Comparison of ENCODE assay signal across 8 cellular contexts in genomic region chr5:80255425-80255751, GRCh38. TPM values are rescaled to one million over a fixed set of nuclear protein-coding genes. Genes with fewer than 3 reads are reported as not detected.
DNase-seq lines count a peak whose midpoint lies in the region; ATAC-seq and TF ChIP-seq lines count a peak whose summit lies in the region.

No MANE protein-coding gene starts in this region.

- peak overlapping the region; percentile 53 for H3K9ac ChIP-seq in iPS-18a (ENCODE audit: low read length)

- H3K4me1 ChIP-seq in body of pancreas (peaks cover 35% of the 10 kb centered on the region), iPS-18a (ENCODE audit: control insufficient read depth, low read depth, low read length) (peaks cover 41% of the 10 kb centered on the region), gastrocnemius medialis (peaks cover 9 to 15% of the 10 kb centered on the region in 2 donors)

- no peaks in the 10 kb centered on the region for H3K36me3 ChIP-seq in body of pancreas (replicated peaks in 1 of 2; ENCODE audit: insufficient read depth in 1 of 2, low read depth in 2 of 2)
- H3K36me3 ChIP-seq in iPS-18a (ENCODE audit: control insufficient read depth, low read depth, low read length), result no peaks in the 10 kb centered on the region
- no peaks in the 10 kb centered on the region for H3K36me3 ChIP-seq in gastrocnemius medialis

- TF ChIP-seq POLR2A in body of pancreas (IDR thresholded peaks at IDR 0.05), result no peak
- no peak for TF ChIP-seq POLR2A in gastrocnemius medialis (IDR thresholded peaks at IDR 0.05)

- intact Hi-C loops in body of pancreas (cut with DNase I), result no loop called here
- intact Hi-C loops in gastrocnemius medialis (cut with DNase I; ENCODE audit: low total_unique reads), result loop anchor here (2.0 to 10.0 kb wide), 5 partner anchors 39 to 1018 kb away; partner anchors contain the start of genes JMY and ZFYVE16

- DNase-seq in AML-193 (lab: John Stamatoyannopoulos, UW), result peak; percentile 18 to 39
- DNase-seq in RPMI8226, result peak; percentile 61
- DNase-seq in body of pancreas, result peak; percentile 60 to 73 (median 66)
- DNase-seq in gastrocnemius medialis, result peak; percentile 16 to 41
- no peak for DNase-seq in NCI-H524 treated with DMSO at 0.1 percent for 48 hours (lab: John Stamatoyannopoulos, UW)

- TF ChIP-seq CTCF in body of pancreas (IDR thresholded peaks at IDR 0.05) (no peak), gastrocnemius medialis (IDR thresholded peaks at IDR 0.05 in 4 of 5, conservative IDR thresholded peaks at IDR 0.05 in 1 of 5) (no peak)

- WGBS in body of pancreas, 2 donors, result 0% methylated on average over 1 to 28 of the region's 28 CpGs

- H3K4me3 ChIP-seq in body of pancreas (peak overlapping the region; percentile 60 to 78), iPS-18a (ENCODE audit: low read length) (peak overlapping the region; percentile 92), gastrocnemius medialis (peak overlapping the region; percentile 76 to 95 (median 82))

- no peaks in the 10 kb centered on the region for H3K27me3 ChIP-seq in body of pancreas
- peaks cover 10% of the 10 kb centered on the region for H3K27me3 ChIP-seq in iPS-18a (ENCODE audit: control insufficient read depth, insufficient read depth, low read length)
- H3K27me3 ChIP-seq in gastrocnemius medialis, result no peaks in the 10 kb centered on the region

- H3K27ac ChIP-seq in body of pancreas (peak overlapping the region; percentile 77 to 98 (median 92)), iPS-18a (ENCODE audit: low read length) (no peak overlapping the region), gastrocnemius medialis (peak overlapping the region; percentile 87 to 94 (median 91))

- no peaks in the 10 kb centered on the region for H3K9me3 ChIP-seq in body of pancreas
- no peaks in the 10 kb centered on the region for H3K9me3 ChIP-seq in iPS-18a (ENCODE audit: control insufficient read depth, low read depth, low read length)
- H3K9me3 ChIP-seq in gastrocnemius medialis, result no peaks in the 10 kb centered on the region

- ATAC-seq in GM18873 (IDR thresholded peaks at IDR 0.05; ENCODE audit: low FRiP score, unreplicated experiment), result peak; percentile 28
- peak; percentile 28 for ATAC-seq in HG03159 (IDR thresholded peaks at IDR 0.05; ENCODE audit: unreplicated experiment)
- ATAC-seq in body of pancreas, result peak; percentile 62
- peak; percentile 55 to 57 for ATAC-seq in gastrocnemius medialis

- in situ Hi-C loops in gastrocnemius medialis (cut with MboI; ENCODE audit: low sequenced_read_pairs in 4 of 4), result loop anchor here in 1 of 4 donors (10.0 kb wide), 1 partner anchor 149 kb away; the partner anchor contains the start of gene ZFYVE16

RNA-seq across cellular contexts. Expression of gene SERINC5, which starts 0.5 kb away (rescaled TPM):
- 10 to 100 TPM; 23.3 to 26.7 TPM for total RNA-seq in body of pancreas
- 1 to 10 TPM; 1.4 to 5.3 (median 3.0) TPM for total RNA-seq in gastrocnemius medialis
